Comparison of ENCODE assay signal across 10 cellular contexts in the genomic region with DNA sequence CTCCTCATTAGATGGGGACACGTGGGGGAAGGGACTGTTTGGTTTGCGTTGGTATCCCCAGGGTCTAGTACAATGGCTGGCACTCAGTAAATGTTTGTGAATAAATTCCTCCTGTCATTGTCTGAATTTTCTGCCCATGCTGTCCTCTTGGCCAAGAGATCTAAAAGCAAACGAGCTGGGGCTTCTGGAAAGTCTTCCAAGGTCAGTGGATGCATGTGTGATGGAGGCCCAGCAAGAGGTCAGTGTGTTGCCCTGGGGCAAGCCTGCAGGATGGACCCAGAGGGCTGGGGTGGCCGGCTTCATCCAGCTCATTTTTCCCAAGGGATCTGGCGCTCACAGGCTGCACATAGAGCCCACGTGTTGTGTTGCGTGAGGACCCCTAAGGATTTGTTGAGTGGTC. TPM values are rescaled to one million over a fixed set of nuclear protein-coding genes. Genes with fewer than 3 reads are reported as not detected.
DNase-seq lines count a peak whose midpoint lies in the region; ATAC-seq, FAIRE-seq and TF ChIP-seq lines count a peak whose summit lies in the region.
"Had no signal": no experiment of that assay in that cellular context is flagged by ENCODE, and none has a peak within 500 bp of the region (broad histone marks: within the 10 kb centered on the region; RNA-seq: fewer than 3 reads in every experiment).

No MANE protein-coding gene starts in this region.

- H3K27me3 ChIP-seq in RWPE2 (ENCODE audit: insufficient read depth, poor library complexity, severe bottlenecking), result no peaks in the 10 kb centered on the region
- no peaks in the 10 kb centered on the region for H3K27me3 ChIP-seq in sigmoid colon

- no peaks in the 10 kb centered on the region for H3K9me3 Mint-ChIP-seq in Calu3 (ENCODE audit: low read depth, unreplicated experiment)

- H3K4me3 Mint-ChIP-seq in Calu3 (ENCODE audit: low read depth, unreplicated experiment), result peak overlapping the region; percentile 85

- no peak for FAIRE-seq in kidney (lab: Jason Lieb, UNC)
- FAIRE-seq: endometrium had no signal

- H3K27ac Mint-ChIP-seq in Calu3 (ENCODE audit: unreplicated experiment), result peak overlapping the region; percentile 98

- no peaks in the 10 kb centered on the region for H3K36me3 ChIP-seq in RWPE2 (ENCODE audit: low read depth)
- H3K36me3 ChIP-seq in kidney (ENCODE audit: control insufficient read depth in 1 of 2, insufficient read depth in 2 of 2, low read length in 2 of 2), result no peaks in the 10 kb centered on the region
- no peaks in the 10 kb centered on the region for H3K36me3 ChIP-seq in sigmoid colon

- no peaks in the 10 kb centered on the region for H3K27me3 Mint-ChIP-seq in Calu3 (ENCODE audit: unreplicated experiment)

- intact Hi-C loops in Calu3 (cut with micrococcal nuclease; ENCODE audit: unreplicated experiment), result loop anchor here (1.0 to 10.0 kb wide), 3 partner anchors 70 to 481 kb away; a partner anchor contains a TSS
- intact Hi-C loops in kidney (cut with DNase I), result no loop called here
- intact Hi-C loops in sigmoid colon (cut with DNase I), result loop anchor here (2.0 to 10.0 kb wide), 2 partner anchors 201 to 337 kb away; no protein-coding TSS in a partner anchor

- H3K9me3 ChIP-seq in RWPE2 (ENCODE audit: severe bottlenecking) (no peaks in the 10 kb centered on the region), kidney (ENCODE audit: control insufficient read depth in 1 of 2, low read length in 2 of 2) (no peaks in the 10 kb centered on the region), sigmoid colon (no peaks in the 10 kb centered on the region)

- H3K4me3 ChIP-seq in RWPE2 (ENCODE audit: severe bottlenecking), result no peak overlapping the region
- H3K4me3 ChIP-seq in kidney (ENCODE audit: low read length in 2 of 2), result no peak overlapping the region
- no peak overlapping the region for H3K4me3 ChIP-seq in sigmoid colon

- WGBS in sigmoid colon, 2 donors, result 72 to 83% methylated on average over 7 of the region's 7 CpGs

- H3K27ac ChIP-seq in RWPE2 (ENCODE audit: poor library complexity, severe bottlenecking), result peak overlapping the region; percentile 98
- peak overlapping the region; percentile 23 to 87 for H3K27ac ChIP-seq in kidney (ENCODE audit: low read depth in 2 of 2, low read length in 2 of 2)
- H3K27ac ChIP-seq in sigmoid colon, result peak overlapping the region; percentile 84 to 94 (median 90)

- no peak for ATAC-seq in RWPE2 (ENCODE audit: low read depth)
- ATAC-seq in omental fat pad (ENCODE audit: low FRiP score), result no peak
- ATAC-seq in HG02938 (IDR thresholded peaks at IDR 0.05; ENCODE audit: unreplicated experiment), result no peak

- CTCF ChIA-PET in Calu3 (lab: Charles Lee), result interaction anchor here (0.6 to 2.1 kb wide), 5 partner anchors 28 to 1960 kb away, joined by 3 to 10 read pairs (median 6); no protein-coding TSS in a partner anchor

- H3K4me1 ChIP-seq in RWPE2 (ENCODE audit: insufficient read depth, poor library complexity, severe bottlenecking) (peaks cover 79% of the 10 kb centered on the region), kidney (ENCODE audit: control insufficient read depth in 1 of 2, insufficient read depth in 1 of 2, low read depth in 1 of 2, low read length in 2 of 2) (peaks cover 5 to 17% of the 10 kb centered on the region in 2 donors), sigmoid colon (peaks cover 0 to 24% (median 15%) of the 10 kb centered on the region in 4 donors)

- TF ChIP-seq EP300 in sigmoid colon (IDR thresholded peaks at IDR 0.05), result no peak

- no peak overlapping the region for H3K9ac ChIP-seq in kidney (ENCODE audit: low read length in 2 of 2)

- H3K36me3 Mint-ChIP-seq in Calu3 (ENCODE audit: insufficient read depth, unreplicated experiment), result peaks cover 45% of the 10 kb centered on the region

- TF ChIP-seq POLR2A in sigmoid colon (IDR thresholded peaks at IDR 0.05), result no peak

- no TSS peak for BruUV-seq in Calu3 (replicated peaks; lab: Mats Ljungman, UMichigan)

- peaks cover 64% of the 10 kb centered on the region for H3K4me1 Mint-ChIP-seq in Calu3 (ENCODE audit: low read depth, unreplicated experiment)

- TF ChIP-seq CTCF in Calu3 (IDR thresholded peaks at IDR 0.05; ENCODE audit: unreplicated experiment) (no peak), RWPE2 (IDR thresholded peaks at IDR 0.05; ENCODE audit: poor library complexity, severe bottlenecking) (no peak), kidney (IDR thresholded peaks at IDR 0.05; ENCODE audit: borderline replicate concordance, extremely low read depth, insufficient read depth) (no peak), sigmoid colon (IDR thresholded peaks at IDR 0.05) (no peak), omental fat pad (IDR thresholded peaks at IDR 0.05) (no peak)

- DNase-seq in Calu3 (no peak), RWPE2 (ENCODE audit: low spot score) (no peak), kidney (no peak), sigmoid colon (no peak), cerebellar nuclear complex (lab: John Stamatoyannopoulos, UW) (no peak), omental fat pad (ENCODE audit: low spot score) (no peak), NCI-H510A treated with DMSO at 0.1 percent for 48 hours (lab: John Stamatoyannopoulos, UW) (no peak)
- DNase-seq: DMS153 had no signal

RNA-seq across cellular contexts. Expression of a gene that starts 30.0 kb away (rescaled TPM):
- total RNA-seq in Calu3 (2022) (76.5 and 89.3 TPM in 2 replicates), kidney (109 TPM), sigmoid colon (100 to 1,000 TPM in 3 of 4 donors, 10 to 100 TPM in 1; 52.4 to 233 (median 202) TPM), omental fat pad (100 to 1,000 TPM; 367 to 477 (median 404) TPM)
- polyA plus RNA-seq in kidney (ENCODE audit: insufficient read depth, low read depth, low replicate concordance) (41.8 TPM), sigmoid colon (100 to 1,000 TPM in 2 of 3 donors, 10 to 100 TPM in 1; 42.8 to 132 (median 112) TPM)
